In the genomic region with DNA sequence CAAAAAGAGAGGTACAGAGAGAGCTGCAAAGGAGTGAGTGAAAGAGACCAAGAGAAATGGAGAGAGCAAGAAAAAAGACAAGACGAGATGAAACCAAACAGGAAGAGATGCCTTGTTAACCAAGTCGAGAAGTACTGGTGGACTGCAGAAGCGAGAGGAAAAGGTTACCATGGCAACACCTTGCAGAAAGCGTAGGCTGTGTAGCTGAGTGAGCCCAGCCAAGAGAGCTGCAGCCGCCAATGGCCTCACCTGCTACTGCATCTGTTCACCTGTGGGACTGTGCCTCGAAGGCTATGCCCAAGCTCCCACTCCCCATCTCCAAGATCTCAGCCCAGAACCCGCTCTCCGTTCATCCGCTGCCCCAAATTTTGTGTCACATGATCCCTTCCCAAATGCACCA, we compare ENCODE assay signal across 12 cellular contexts.
A peak's percentile ranks its signal among the peaks of the same experiment; 100 is the strongest.
DNase-seq lines count a peak whose midpoint lies in the region; ATAC-seq, FAIRE-seq and TF ChIP-seq lines count a peak whose summit lies in the region.
"Had no signal": no experiment of that assay in that cellular context is flagged by ENCODE, and none has a peak within 500 bp of the region (broad histone marks: within the 10 kb centered on the region; RNA-seq: fewer than 3 reads in every experiment).

No MANE protein-coding gene starts in this region.

- BruUV-seq in K562 (replicated peaks; lab: Mats Ljungman, UMichigan), result no TSS peak

- no peaks in the 10 kb centered on the region for H3K9me1 ChIP-seq in K562 (ENCODE audit: control insufficient read depth, insufficient read depth, low read length)

- no peaks in the 10 kb centered on the region for H3K9me3 ChIP-seq in CD4-positive, CD25-positive, alpha-beta regulatory T cell (ENCODE audit: control insufficient read depth in 2 of 2, low read length in 2 of 2)
- no peaks in the 10 kb centered on the region for H3K9me3 ChIP-seq in K562 (replicated peaks; ENCODE audit: control insufficient read depth, insufficient read depth, low read depth, low read length)

- no peaks in the 10 kb centered on the region; the same call in 1 of the 2 replicates for H4K20me1 ChIP-seq in K562 (replicated peaks; ENCODE audit: control insufficient read depth, insufficient read depth, low read length)

- no peaks in the 10 kb centered on the region for H3K27me3 Mint-ChIP-seq in CD4-positive, CD25-positive, alpha-beta regulatory T cell
- H3K27me3 Mint-ChIP-seq: naive B cell had no signal

- DNase-seq in CD4-positive, CD25-positive, alpha-beta regulatory T cell, result peak in 2 of 3 donors; percentile 22 to 71
- DNase-seq in K562 (ENCODE audit: extremely low read depth in 1 of 4, low spot score in 3 of 4) (no peak), RKO (ENCODE audit: low spot score) (no peak), HPDE6-E6E7 (ENCODE audit: extremely low spot score) (no peak)
- no peak for DNase-seq in activated effector memory CD4-positive, alpha-beta T cell treated with anti-CD3 and anti-CD28 coated beads, Interleukin-2, amount 50 U/mL, for 16 hours
- no peak for DNase-seq in central memory CD4-positive, alpha-beta T cell
- DNase-seq: naive B cell; NCI-H2081 treated with DMSO at 0.1 percent for 48 hours; stimulated activated CD4-positive, alpha-beta T cell treated with anti-CD3 and anti-CD28 coated beads, Interleukin-2, amount 100 ng/mL, for 48 hours had no signal

- peak overlapping the region in 2 of 3 donors; percentile 32 to 80 for H3K27ac Mint-ChIP-seq in CD4-positive, CD25-positive, alpha-beta regulatory T cell

- no peak for FAIRE-seq in K562 (lab: Jason Lieb, UNC)

- no peak overlapping the region for H2AFZ ChIP-seq in K562 (ENCODE audit: low read depth, low read length)

- H3K4me1 ChIP-seq in CD4-positive, CD25-positive, alpha-beta regulatory T cell (ENCODE audit: control insufficient read depth, insufficient read depth, low read length, poor library complexity, severe bottlenecking), result peaks cover 8% of the 10 kb centered on the region
- H3K4me1 ChIP-seq in K562 (replicated peaks in 1 of 2; ENCODE audit: control insufficient read depth in 2 of 2, insufficient read depth in 2 of 2, low read length in 2 of 2), result no peaks in the 10 kb centered on the region

- intact Hi-C loops in K562 (cut with micrococcal nuclease), result no loop called here

- no peaks in the 10 kb centered on the region for H3K9me3 Mint-ChIP-seq in CD4-positive, CD25-positive, alpha-beta regulatory T cell
- H3K9me3 Mint-ChIP-seq: naive B cell had no signal

- peaks cover 10% of the 10 kb centered on the region for H3K36me3 Mint-ChIP-seq in CD4-positive, CD25-positive, alpha-beta regulatory T cell

- H3K4me1 Mint-ChIP-seq in CD4-positive, CD25-positive, alpha-beta regulatory T cell, result peaks cover 15 to 24% (median 22%) of the 10 kb centered on the region in 4 donors

- H3K4me3 Mint-ChIP-seq in CD4-positive, CD25-positive, alpha-beta regulatory T cell, result peak overlapping the region in 2 of 4 donors; percentile 6 to 59
- H3K4me3 Mint-ChIP-seq: naive B cell had no signal

- no peak overlapping the region for H3K27ac ChIP-seq in CD4-positive, CD25-positive, alpha-beta regulatory T cell (ENCODE audit: insufficient read depth, low read length, poor library complexity, severe bottlenecking)
- H3K27ac ChIP-seq in K562 (ENCODE audit: extremely low read depth, low read depth, low read length), result no peak overlapping the region
- H3K27ac ChIP-seq: HL-60 had no signal

- in situ Hi-C loops in K562 (cut with MboI), result no loop called here

- H3K4me3 ChIP-seq in CD4-positive, CD25-positive, alpha-beta regulatory T cell (ENCODE audit: low read depth, low read length), result no peak overlapping the region
- H3K4me3 ChIP-seq in K562, result no peak overlapping the region

- H3K4me2 ChIP-seq in K562 (ENCODE audit: insufficient read depth, low read length), result no peak overlapping the region

- CTCF ChIA-PET in K562 (lab: Yijun Ruan, JAX; ENCODE audit: low intra/inter-chr PET ratio), result no interaction called here

- no peaks in the 10 kb centered on the region for H3K27me3 ChIP-seq in CD4-positive, CD25-positive, alpha-beta regulatory T cell (ENCODE audit: control insufficient read depth, insufficient read depth, low read length)
- no peaks in the 10 kb centered on the region; a peak in 1 of 5 replicates for H3K27me3 ChIP-seq in K562 (ENCODE audit: control insufficient read depth in 2 of 2, insufficient read depth in 2 of 2, low read length in 2 of 2)

- TF ChIP-seq EP300 in K562 (IDR thresholded peaks at IDR 0.05; ENCODE audit: low read length), result no peak

- no peak overlapping the region for H3K9ac ChIP-seq in K562 (ENCODE audit: insufficient read depth in 1 of 2, low read depth in 2 of 2, low read length in 2 of 2)

- WGBS in K562 (ENCODE audit: insufficient coverage, low coverage, missing lambda C conversion rate), result 66% methylated on average over 9 of the region's 9 CpGs

- POLR2A ChIA-PET in K562 (lab: Yijun Ruan, JAX), result interaction anchor here (1.6 kb wide), 1 partner anchor 9 kb away, joined by 4 read pairs; no protein-coding TSS in a partner anchor

- TF ChIP-seq RAD21 in K562 (CRISPR knock-in tag; conservative IDR thresholded peaks at IDR 0.05 in 1 of 2, IDR thresholded peaks at IDR 0.05 in 1 of 2), result no peak

- no peak for TF ChIP-seq POLR2A in K562 (conservative IDR thresholded peaks at IDR 0.05)

- no peaks in the 10 kb centered on the region for H3K36me3 ChIP-seq in CD4-positive, CD25-positive, alpha-beta regulatory T cell (ENCODE audit: control insufficient read depth, insufficient read depth, low read length)
- H3K36me3 ChIP-seq in K562 (ENCODE audit: control insufficient read depth, insufficient read depth, low read length), result no peaks in the 10 kb centered on the region

- TF ChIP-seq CTCF in K562 (IDR thresholded peaks at IDR 0.05 in 2 of 3, conservative IDR thresholded peaks at IDR 0.05 in 1 of 3; ENCODE audit: insufficient read depth in 2 of 3, low read depth in 1 of 3, low read length in 3 of 3), result no peak

- H3K79me2 ChIP-seq in K562 (ENCODE audit: control insufficient read depth, insufficient read depth, low read length), result no peaks in the 10 kb centered on the region

- ATAC-seq in CD4-positive, CD25-positive, alpha-beta regulatory T cell (ENCODE audit: low read depth in 2 of 2), result peak; percentile 43 to 59
- peak; percentile 85 for ATAC-seq in GM18511 (IDR thresholded peaks at IDR 0.05; ENCODE audit: unreplicated experiment)
- peak; percentile 57 for ATAC-seq in HG03280 (IDR thresholded peaks at IDR 0.05; ENCODE audit: unreplicated experiment)
- ATAC-seq in K562, result no peak

TF ChIP-seq in K562, 482 proteins besides CTCF, POLR2A, EP300 and RAD21 (continues in another document):
- no peak for TF ChIP-seq CHCHD3 (CRISPR knock-in tag; IDR thresholded peaks at IDR 0.05)
- no peak for TF ChIP-seq ZFX (CRISPR knock-in tag; IDR thresholded peaks at IDR 0.05)
- no peak for TF ChIP-seq NFYB (IDR thresholded peaks at IDR 0.05; ENCODE audit: extremely low read depth, insufficient read length)
- TF ChIP-seq, protein P1, sequence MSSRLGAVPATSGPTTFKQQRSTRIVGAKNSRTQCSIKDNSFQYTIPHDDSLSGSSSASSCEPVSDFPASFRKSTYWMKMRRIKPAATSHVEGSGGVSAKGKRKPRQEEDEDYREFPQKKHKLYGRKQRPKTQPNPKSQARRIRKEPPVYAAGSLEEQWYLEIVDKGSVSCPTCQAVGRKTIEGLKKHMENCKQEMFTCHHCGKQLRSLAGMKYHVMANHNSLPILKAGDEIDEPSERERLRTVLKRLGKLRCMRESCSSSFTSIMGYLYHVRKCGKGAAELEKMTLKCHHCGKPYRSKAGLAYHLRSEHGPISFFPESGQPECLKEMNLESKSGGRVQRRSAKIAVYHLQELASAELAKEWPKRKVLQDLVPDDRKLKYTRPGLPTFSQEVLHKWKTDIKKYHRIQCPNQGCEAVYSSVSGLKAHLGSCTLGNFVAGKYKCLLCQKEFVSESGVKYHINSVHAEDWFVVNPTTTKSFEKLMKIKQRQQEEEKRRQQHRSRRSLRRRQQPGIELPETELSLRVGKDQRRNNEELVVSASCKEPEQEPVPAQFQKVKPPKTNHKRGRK (tag; IDR thresholded peaks at IDR 0.05), result no peak
- no peak for TF ChIP-seq GTF3C2 (IDR thresholded peaks at IDR 0.05; ENCODE audit: borderline replicate concordance, extremely low read depth, insufficient read length)
- no peak for TF ChIP-seq SIN3B (IDR thresholded peaks at IDR 0.05; ENCODE audit: low read depth)
- TF ChIP-seq ZNF384 (IDR thresholded peaks at IDR 0.05; ENCODE audit: low read depth, low read length), result no peak
- TF ChIP-seq TFE3 (CRISPR knock-in tag; IDR thresholded peaks at IDR 0.05), result peak; percentile 41
- TF ChIP-seq ZFPM2 (CRISPR knock-in tag; IDR thresholded peaks at IDR 0.05), result no peak
- TF ChIP-seq ILF3 (IDR thresholded peaks at IDR 0.05; ENCODE audit: borderline replicate concordance), result no peak

Comparison
In these comparisons a context has a peak if more than half of its experiments do, and no peak if none do; other contexts are left out.
1. DNase-seq: peak in CD4-positive, CD25-positive, alpha-beta regulatory T cell (2 of 3); none in K562 (0 of 4), activated effector memory CD4-positive, alpha-beta T cell treated with anti-CD3 and anti-CD28 coated beads, Interleukin-2, amount 50 U/mL, for 16 hours (single experiment), RKO (single experiment), HPDE6-E6E7 (single experiment) and central memory CD4-positive, alpha-beta T cell (single experiment).